In genomic region chr1:37472281-37472680, GRCh38 we compare ENCODE assay signal across 11 cellular contexts. TPM values are rescaled to one million over a fixed set of nuclear protein-coding genes. Genes with fewer than 3 reads are reported as not detected.
DNase-seq lines count a peak whose midpoint lies in the region; ATAC-seq and TF ChIP-seq lines count a peak whose summit lies in the region.
"Had no signal": no experiment of that assay in that cellular context is flagged by ENCODE, and none has a peak within 500 bp of the region (broad histone marks: within the 10 kb centered on the region; RNA-seq: fewer than 3 reads in every experiment).

No MANE protein-coding gene starts in this region.

- CTCF ChIA-PET in CD4-positive, alpha-beta T cell (lab: Charles Lee) = interaction anchor here (7.1 kb wide), 1 partner anchor 15 kb away, joined by 65 read pairs; no protein-coding TSS in a partner anchor

- H3K36me3 Mint-ChIP-seq in CD4-positive, alpha-beta T cell (ENCODE audit: low read depth) = peaks cover 36% of the 10 kb centered on the region

- intact Hi-C loops in CD4-positive, alpha-beta T cell (cut with DNase I, micrococcal nuclease) = loop anchor here in 1 of 2 experiments (2.0 kb wide), 1 partner anchor 15 kb away; no protein-coding TSS in a partner anchor
- intact Hi-C loops in posterior vena cava (cut with DNase I) = loop anchor here in 1 of 2 donors (5.0 kb wide), 1 partner anchor 1315 kb away; the partner anchor contains the start of gene MAP7D1

- ATAC-seq in CD4-positive, alpha-beta T cell (ENCODE audit: poor library complexity) = no peak
- ATAC-seq in HG02678 (IDR thresholded peaks at IDR 0.05; ENCODE audit: unreplicated experiment) = no peak
- no peak for ATAC-seq in GM19463 (IDR thresholded peaks at IDR 0.05; ENCODE audit: unreplicated experiment)
- no peak for ATAC-seq in GM18498 (IDR thresholded peaks at IDR 0.05; ENCODE audit: unreplicated experiment)
- ATAC-seq: stimulated activated naive B cell treated with anti-CD40 and anti-IgM and Interleukin-4, amounts not matched to agents 10 μg/mL and 1 μg/mL and 100 μg/mL, for 72 hours had no signal

- H3K4me1 ChIP-seq in SJCRH30 = peaks cover 45% of the 10 kb centered on the region

- POLR2A ChIA-PET in CD4-positive, alpha-beta T cell (lab: Charles Lee) = interaction anchor here (1.1 to 10.8 kb wide), 3 partner anchors 12 to 42 kb away, joined by 6 to 136 read pairs (median 8); partner anchors contain the start of gene MEAF6

- peak overlapping the region; percentile 79 for H3K27ac ChIP-seq in CD4-positive, alpha-beta T cell (ENCODE audit: low read depth, low read length)
- H3K27ac ChIP-seq in SJCRH30 = peak overlapping the region; percentile 82

- no peaks in the 10 kb centered on the region for H3K9me3 ChIP-seq in CD4-positive, alpha-beta T cell (ENCODE audit: control insufficient read depth, low read length)
- H3K9me3 ChIP-seq in SJCRH30 (replicated peaks) = no peaks in the 10 kb centered on the region
- H3K9me3 ChIP-seq: mucosa of descending colon had no signal

- H3K4me1 Mint-ChIP-seq in CD4-positive, alpha-beta T cell (ENCODE audit: low read depth) = peaks cover 47% of the 10 kb centered on the region

- no peaks in the 10 kb centered on the region for H3K9me3 Mint-ChIP-seq in CD4-positive, alpha-beta T cell
- H3K9me3 Mint-ChIP-seq: GM23338; stimulated activated naive B cell treated with anti-CD40 and anti-IgM and Interleukin-4, amounts not matched to agents 10 μg/mL and 1 μg/mL and 100 μg/mL, for 72 hours had no signal

- TF ChIP-seq CTCF in CD4-positive, alpha-beta T cell (IDR thresholded peaks at IDR 0.05) = no peak
- TF ChIP-seq CTCF in epithelial cell of proximal tubule (conservative IDR thresholded peaks at IDR 0.05; ENCODE audit: low read depth, low read length) = no peak

- peak overlapping the region; percentile 87 for H3K27ac Mint-ChIP-seq in CD4-positive, alpha-beta T cell

- no peaks in the 10 kb centered on the region for H3K27me3 ChIP-seq in CD4-positive, alpha-beta T cell (ENCODE audit: control insufficient read depth, insufficient read depth, low read length)
- H3K27me3 ChIP-seq in SJCRH30 = no peaks in the 10 kb centered on the region

- H3K27me3 Mint-ChIP-seq in CD4-positive, alpha-beta T cell = no peaks in the 10 kb centered on the region

- no peak overlapping the region for H3K4me3 ChIP-seq in SJCRH30
- H3K4me3 ChIP-seq in epithelial cell of proximal tubule (ENCODE audit: low read depth, low read length) = peak overlapping the region; percentile 1
- H3K4me3 ChIP-seq: GM23338, mucosa of descending colon had no signal

- H3K4me3 Mint-ChIP-seq in CD4-positive, alpha-beta T cell = peak overlapping the region; percentile 85
- H3K4me3 Mint-ChIP-seq: GM23338 had no signal

- H3K36me3 ChIP-seq in SJCRH30 = no peaks in the 10 kb centered on the region

- DNase-seq in CD4-positive, alpha-beta T cell = no peak
- DNase-seq in SJCRH30 (no peak), epithelial cell of proximal tubule (ENCODE audit: low read depth) (no peak), posterior vena cava (ENCODE audit: low spot score) (peak; percentile 75), iPS-NIHi11 (ENCODE audit: low spot score) (no peak)
- DNase-seq: stimulated activated naive B cell treated with anti-CD40 and anti-IgM and Interleukin-4, amounts not matched to agents 10 μg/mL and 1 μg/mL and 100 μg/mL, for 72 hours had no signal

RNA-seq across cellular contexts. Expression of gene ZC3H12A, which starts 2.1 kb away (rescaled TPM):
- total RNA-seq in CD4-positive, alpha-beta T cell = 100 to 1,000 TPM; 164 to 165 TPM
- total RNA-seq in SJCRH30 (2014; rRNA removed; shearing (Covaris generic)) = 5.1 and 7.7 TPM in 2 replicates
- 16.0 and 16.7 TPM in 2 replicates for total RNA-seq in epithelial cell of proximal tubule
- 10 to 100 TPM in 1 of 2 donors, 1 to 10 TPM in 1; 7.7 to 18.4 TPM for total RNA-seq in posterior vena cava

RNA-seq across cellular contexts. Expression of gene MEAF6, which starts 42.3 kb away (rescaled TPM):
- 10 to 100 TPM; 39.0 to 41.5 TPM for total RNA-seq in CD4-positive, alpha-beta T cell
- total RNA-seq in SJCRH30 (2014; rRNA removed; shearing (Covaris generic)) = 71.1 and 82.3 TPM in 2 replicates
- 64.2 and 73.1 TPM in 2 replicates for total RNA-seq in epithelial cell of proximal tubule
- 10 to 100 TPM; 43.6 to 49.6 TPM for total RNA-seq in posterior vena cava
